Comparison of ENCODE assay signal across 1 cellular context in the genomic region with DNA sequence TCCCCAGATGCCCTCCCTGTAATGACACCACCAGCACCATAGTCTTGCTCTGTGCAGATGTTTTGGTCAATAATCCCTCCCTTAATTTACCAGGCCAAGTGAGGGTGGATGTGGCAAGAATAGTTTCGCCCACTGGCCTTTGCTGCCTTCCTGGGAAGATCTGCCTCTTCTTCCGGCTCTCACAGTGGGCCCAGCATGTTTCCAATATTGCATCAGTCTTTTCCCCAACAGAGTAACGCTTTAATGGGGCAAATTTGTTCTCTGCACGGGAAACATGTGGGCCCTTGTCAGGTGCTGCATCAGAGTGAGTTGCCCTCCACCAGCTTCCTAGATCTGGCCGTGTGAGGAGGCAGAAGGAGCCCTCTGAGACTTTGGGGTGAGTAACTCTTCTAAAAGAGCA.
TF ChIP-seq lines count a peak whose summit lies in the region.

No MANE protein-coding gene starts in this region.

TF ChIP-seq in H1, 55 proteins besides CTCF, POLR2A, EP300 and RAD21:
- TF ChIP-seq CEBPB (IDR thresholded peaks at IDR 0.05; ENCODE audit: low read depth, low read length) (peak; percentile 39; the same call in 1 of the 2 replicates), SIX5 (IDR thresholded peaks at IDR 0.05; ENCODE audit: low read depth, low read length) (no peak)
